Comparison of ENCODE assay signal across 15 cellular contexts in genomic region chr20:34030453-34030852, GRCh38.
"Had no signal": no experiment of that assay in that cellular context is flagged by ENCODE, and none has a peak within 500 bp of the region (broad histone marks: within the 10 kb centered on the region; RNA-seq: fewer than 3 reads in every experiment).

No MANE protein-coding gene starts in this region.

- H3K9me3 Mint-ChIP-seq: activated CD4-positive, alpha-beta memory T cell treated with anti-CD3 and anti-CD28 coated beads for 36 hours; activated T-helper 1 cell treated with anti-CD3 and anti-CD28 coated beads, Interleukin-12 subunit alpha, Interleukin-12 subunit beta, Interleukin-2, Interleukin-4 antibody, amounts not matched to agents 30 ng/mL and 10 ng/mL and 1 ng/mL, durations not matched to agents 14 hours and 24 hours and 36 hours; endodermal cell; T-cell had no signal

- H3K4me3 ChIP-seq: cardiac muscle cell, dorsolateral prefrontal cortex, heart left ventricle, lung, pancreas, tibial artery had no signal

- H3K4me3 Mint-ChIP-seq: activated CD4-positive, alpha-beta memory T cell treated with anti-CD3 and anti-CD28 coated beads for 36 hours; activated T-helper 1 cell treated with anti-CD3 and anti-CD28 coated beads, Interleukin-12 subunit alpha, Interleukin-12 subunit beta, Interleukin-2, Interleukin-4 antibody, amounts not matched to agents 30 ng/mL and 10 ng/mL and 1 ng/mL, durations not matched to agents 14 hours and 24 hours and 36 hours; endodermal cell; T-cell had no signal

- H3K36me3 ChIP-seq: cardiac muscle cell had no signal

- H3K27ac Mint-ChIP-seq: activated CD4-positive, alpha-beta memory T cell treated with anti-CD3 and anti-CD28 coated beads for 36 hours; activated T-helper 1 cell treated with anti-CD3 and anti-CD28 coated beads, Interleukin-12 subunit alpha, Interleukin-12 subunit beta, Interleukin-2, Interleukin-4 antibody, amounts not matched to agents 30 ng/mL and 10 ng/mL and 1 ng/mL, durations not matched to agents 14 hours and 24 hours and 36 hours had no signal

- DNase-seq: activated CD4-positive, alpha-beta memory T cell treated with anti-CD3 and anti-CD28 coated beads for 36 hours; activated CD4-positive, alpha-beta T cell treated with anti-CD3 and anti-CD28 coated beads for 1 hour; dorsolateral prefrontal cortex; endodermal cell; heart left ventricle; left colon; midbrain; pancreas; stimulated activated CD4-positive, alpha-beta T cell treated with anti-CD3 and anti-CD28 coated beads, Interleukin-1b, Interleukin-23, amount 100 ng/mL, for 48 hours; T-cell; T1000; tibial artery had no signal

- H3K9me3 ChIP-seq: heart left ventricle, pancreas, tibial artery had no signal

- H3K27me3 ChIP-seq: cardiac muscle cell, dorsolateral prefrontal cortex, heart left ventricle, pancreas, tibial artery had no signal

- H3K27me3 Mint-ChIP-seq: activated CD4-positive, alpha-beta memory T cell treated with anti-CD3 and anti-CD28 coated beads for 36 hours; T-cell had no signal

- ATAC-seq: heart left ventricle, left colon, pancreas, T-cell had no signal

- H3K27ac ChIP-seq: cardiac muscle cell, dorsolateral prefrontal cortex, heart left ventricle, pancreas, tibial artery had no signal
